ENCODE assay signal across 20 cellular contexts in genomic region chr5:75701856-75702255, GRCh38.
"Had no signal": no experiment of that assay in that cellular context is flagged by ENCODE, and none has a peak within 500 bp of the region (broad histone marks: within the 10 kb centered on the region; RNA-seq: fewer than 3 reads in every experiment).

No MANE protein-coding gene starts in this region.

- ATAC-seq: lower lobe of right lung; naive thymus-derived CD8-positive, alpha-beta T cell; pancreas; right lobe of liver; stimulated activated naive B cell treated with anti-CD40 and anti-IgM and Interleukin-4, amounts not matched to agents 10 μg/mL and 1 μg/mL and 100 μg/mL, for 72 hours; stimulated activated naive CD8-positive, alpha-beta T cell treated with anti-CD3 and anti-CD28 coated beads, Interleukin-15, Interleukin-2, amounts not matched to agents 100 U/mL and 50 U/mL, for 24 hours had no signal

- H3K4me1 Mint-ChIP-seq: nephron, neural crest cell had no signal

- H3K27ac Mint-ChIP-seq: immature natural killer cell; nephron; stimulated activated naive B cell treated with anti-CD40 and anti-IgM and Interleukin-4, amounts not matched to agents 10 μg/mL and 1 μg/mL and 100 μg/mL, for 72 hours had no signal

- H3K4me3 Mint-ChIP-seq: immature natural killer cell; naive thymus-derived CD8-positive, alpha-beta T cell; nephron; neural crest cell; stimulated activated naive B cell treated with anti-CD40 and anti-IgM and Interleukin-4, amounts not matched to agents 10 μg/mL and 1 μg/mL and 100 μg/mL, for 72 hours had no signal

- H3K27me3 Mint-ChIP-seq: naive thymus-derived CD8-positive, alpha-beta T cell; stimulated activated naive B cell treated with anti-CD40 and anti-IgM and Interleukin-4, amounts not matched to agents 10 μg/mL and 1 μg/mL and 100 μg/mL, for 72 hours had no signal

- H3K9me3 Mint-ChIP-seq: immature natural killer cell; neural crest cell; stimulated activated naive B cell treated with anti-CD40 and anti-IgM and Interleukin-4, amounts not matched to agents 10 μg/mL and 1 μg/mL and 100 μg/mL, for 72 hours had no signal

- DNase-seq: hypothalamus; immature natural killer cell; kidney; lower lobe of right lung; mammary epithelial cell; mesenchymal stem cell; naive thymus-derived CD8-positive, alpha-beta T cell; nucleus accumbens; pancreas; posterior cingulate gyrus; retina; right lobe of liver; stimulated activated CD4-positive, alpha-beta T cell treated with anti-CD3 and anti-CD28 coated beads, Interleukin-1b, Interleukin-23, amount 100 ng/mL, for 48 hours; stimulated activated CD4-positive, alpha-beta T cell treated with anti-CD3 and anti-CD28 coated beads, Interleukin-2, amount 100 ng/mL, for 48 hours; stimulated activated naive B cell treated with anti-CD40 and anti-IgM and Interleukin-4, amounts not matched to agents 10 μg/mL and 1 μg/mL and 100 μg/mL, for 72 hours; stimulated activated naive CD8-positive, alpha-beta T cell treated with anti-CD3 and anti-CD28 coated beads, Interleukin-15, Interleukin-2, amounts not matched to agents 100 U/mL and 50 U/mL, for 24 hours; stomach; upper lobe of left lung had no signal
